Comparison of ENCODE assay signal across 7 cellular contexts in genomic region chr15:100591163-100591562, GRCh38. TPM values are rescaled to one million over a fixed set of nuclear protein-coding genes. Genes with fewer than 3 reads are reported as not detected.
A peak's percentile ranks its signal among the peaks of the same experiment; 100 is the strongest.
DNase-seq lines count a peak whose midpoint lies in the region; ATAC-seq lines count a peak whose summit lies in the region.
"Not testable (repeated sequence)": the region's sequence is repeated elsewhere in the genome, so short reads cannot be mapped to it uniquely, and the experiment has no call there.

No MANE protein-coding gene starts in this region.

- peaks cover 10% of the 10 kb centered on the region for H3K9me3 Mint-ChIP-seq in activated CD4-positive, alpha-beta T cell treated with anti-CD3 and anti-CD28 coated beads, Interleukin-2, amount 10 ng/mL, durations not matched to agents 24 days and 14 days
- H3K9me3 Mint-ChIP-seq in activated T-cell treated with anti-CD3 and anti-CD28 coated beads, Interleukin-2, amount 50 U/mL, for 24 hours = peaks cover 22% of the 10 kb centered on the region
- H3K9me3 Mint-ChIP-seq in activated T-helper 1 cell treated with anti-CD3 and anti-CD28 coated beads, Interleukin-12 subunit alpha, Interleukin-12 subunit beta, Interleukin-2, Interleukin-4 antibody, amounts not matched to agents 30 ng/mL and 10 ng/mL and 1 ng/mL, durations not matched to agents 14 hours and 24 hours and 36 hours = peaks cover 41% of the 10 kb centered on the region
- not testable (repeated sequence) for H3K9me3 Mint-ChIP-seq in activated naive CD4-positive, alpha-beta T cell treated with anti-CD3 and anti-CD28 coated beads, Interleukin-2, amount 50 U/mL, for 24 hours; stimulated activated effector memory CD8-positive, alpha-beta T cell treated with anti-CD3 and anti-CD28 coated beads, Interleukin-12 subunit alpha, Interleukin-12 subunit beta, amount 100 ng/mL, for 72 hours
- H3K9me3 Mint-ChIP-seq in activated naive CD8-positive, alpha-beta T cell treated with anti-CD3 and anti-CD28 coated beads for 36 hours = peaks cover 16% of the 10 kb centered on the region
- H3K9me3 Mint-ChIP-seq in stimulated activated naive CD8-positive, alpha-beta T cell treated with anti-CD3 and anti-CD28 coated beads, Interleukin-15, amount 100 ng/mL, for 72 hours = peaks cover 7 to 16% of the 10 kb centered on the region in 2 donors

- peak; percentile 75 for ATAC-seq in stimulated activated effector memory CD8-positive, alpha-beta T cell treated with anti-CD3 and anti-CD28 coated beads, Interleukin-12 subunit alpha, Interleukin-12 subunit beta, amount 100 ng/mL, for 72 hours
- ATAC-seq in stimulated activated naive CD8-positive, alpha-beta T cell treated with anti-CD3 and anti-CD28 coated beads, Interleukin-15, amount 100 ng/mL, for 72 hours = peak; percentile 40

- H3K27ac Mint-ChIP-seq in activated CD4-positive, alpha-beta T cell treated with anti-CD3 and anti-CD28 coated beads, Interleukin-2, amount 10 ng/mL, durations not matched to agents 24 days and 14 days = peak overlapping the region; percentile 60
- H3K27ac Mint-ChIP-seq in activated T-cell treated with anti-CD3 and anti-CD28 coated beads, Interleukin-2, amount 50 U/mL, for 24 hours = peak overlapping the region; percentile 93
- peak overlapping the region; percentile 48 for H3K27ac Mint-ChIP-seq in activated T-helper 1 cell treated with anti-CD3 and anti-CD28 coated beads, Interleukin-12 subunit alpha, Interleukin-12 subunit beta, Interleukin-2, Interleukin-4 antibody, amounts not matched to agents 30 ng/mL and 10 ng/mL and 1 ng/mL, durations not matched to agents 14 hours and 24 hours and 36 hours
- H3K27ac Mint-ChIP-seq in activated naive CD4-positive, alpha-beta T cell treated with anti-CD3 and anti-CD28 coated beads, Interleukin-2, amount 50 U/mL, for 24 hours = peak overlapping the region; percentile 86
- H3K27ac Mint-ChIP-seq in activated naive CD8-positive, alpha-beta T cell treated with anti-CD3 and anti-CD28 coated beads for 36 hours = peak overlapping the region; percentile 71
- H3K27ac Mint-ChIP-seq in stimulated activated effector memory CD8-positive, alpha-beta T cell treated with anti-CD3 and anti-CD28 coated beads, Interleukin-12 subunit alpha, Interleukin-12 subunit beta, amount 100 ng/mL, for 72 hours = peak overlapping the region; percentile 23
- H3K27ac Mint-ChIP-seq in stimulated activated naive CD8-positive, alpha-beta T cell treated with anti-CD3 and anti-CD28 coated beads, Interleukin-15, amount 100 ng/mL, for 72 hours = peak overlapping the region; percentile 25 to 27

- DNase-seq in activated CD4-positive, alpha-beta T cell treated with anti-CD3 and anti-CD28 coated beads, Interleukin-2, amount 10 ng/mL, durations not matched to agents 24 days and 14 days; activated T-cell treated with anti-CD3 and anti-CD28 coated beads, Interleukin-2, amount 50 U/mL, for 24 hours; activated T-helper 1 cell treated with anti-CD3 and anti-CD28 coated beads, Interleukin-12 subunit alpha, Interleukin-12 subunit beta, Interleukin-2, Interleukin-4 antibody, amounts not matched to agents 30 ng/mL and 10 ng/mL and 1 ng/mL, durations not matched to agents 14 hours and 24 hours and 36 hours (ENCODE audit: low spot score); activated naive CD8-positive, alpha-beta T cell treated with anti-CD3 and anti-CD28 coated beads for 36 hours; stimulated activated effector memory CD8-positive, alpha-beta T cell treated with anti-CD3 and anti-CD28 coated beads, Interleukin-12 subunit alpha, Interleukin-12 subunit beta, amount 100 ng/mL, for 72 hours (ENCODE audit: low spot score in 2 of 2); stimulated activated naive CD8-positive, alpha-beta T cell treated with anti-CD3 and anti-CD28 coated beads, Interleukin-15, amount 100 ng/mL, for 72 hours: not testable (repeated sequence)

- not testable (repeated sequence) for H3K4me3 Mint-ChIP-seq in activated CD4-positive, alpha-beta T cell treated with anti-CD3 and anti-CD28 coated beads, Interleukin-2, amount 10 ng/mL, durations not matched to agents 24 days and 14 days; activated T-helper 1 cell treated with anti-CD3 and anti-CD28 coated beads, Interleukin-12 subunit alpha, Interleukin-12 subunit beta, Interleukin-2, Interleukin-4 antibody, amounts not matched to agents 30 ng/mL and 10 ng/mL and 1 ng/mL, durations not matched to agents 14 hours and 24 hours and 36 hours; activated naive CD8-positive, alpha-beta T cell treated with anti-CD3 and anti-CD28 coated beads for 36 hours; stimulated activated effector memory CD8-positive, alpha-beta T cell treated with anti-CD3 and anti-CD28 coated beads, Interleukin-12 subunit alpha, Interleukin-12 subunit beta, amount 100 ng/mL, for 72 hours
- peak overlapping the region; percentile 12 for H3K4me3 Mint-ChIP-seq in activated T-cell treated with anti-CD3 and anti-CD28 coated beads, Interleukin-2, amount 50 U/mL, for 24 hours
- H3K4me3 Mint-ChIP-seq in activated naive CD4-positive, alpha-beta T cell treated with anti-CD3 and anti-CD28 coated beads, Interleukin-2, amount 50 U/mL, for 24 hours = peak overlapping the region; percentile 44
- peak overlapping the region in 1 of 2 donors; percentile 17 for H3K4me3 Mint-ChIP-seq in stimulated activated naive CD8-positive, alpha-beta T cell treated with anti-CD3 and anti-CD28 coated beads, Interleukin-15, amount 100 ng/mL, for 72 hours

- H3K4me1 Mint-ChIP-seq in activated CD4-positive, alpha-beta T cell treated with anti-CD3 and anti-CD28 coated beads, Interleukin-2, amount 10 ng/mL, durations not matched to agents 24 days and 14 days = peaks cover 30% of the 10 kb centered on the region
- peaks cover 69% of the 10 kb centered on the region for H3K4me1 Mint-ChIP-seq in activated T-cell treated with anti-CD3 and anti-CD28 coated beads, Interleukin-2, amount 50 U/mL, for 24 hours (ENCODE audit: low read depth)
- H3K4me1 Mint-ChIP-seq in activated T-helper 1 cell treated with anti-CD3 and anti-CD28 coated beads, Interleukin-12 subunit alpha, Interleukin-12 subunit beta, Interleukin-2, Interleukin-4 antibody, amounts not matched to agents 30 ng/mL and 10 ng/mL and 1 ng/mL, durations not matched to agents 14 hours and 24 hours and 36 hours (ENCODE audit: low read depth) = peaks cover 50% of the 10 kb centered on the region
- peaks cover 79% of the 10 kb centered on the region for H3K4me1 Mint-ChIP-seq in activated naive CD4-positive, alpha-beta T cell treated with anti-CD3 and anti-CD28 coated beads, Interleukin-2, amount 50 U/mL, for 24 hours
- H3K4me1 Mint-ChIP-seq in activated naive CD8-positive, alpha-beta T cell treated with anti-CD3 and anti-CD28 coated beads for 36 hours = peaks cover 57% of the 10 kb centered on the region
- H3K4me1 Mint-ChIP-seq in stimulated activated effector memory CD8-positive, alpha-beta T cell treated with anti-CD3 and anti-CD28 coated beads, Interleukin-12 subunit alpha, Interleukin-12 subunit beta, amount 100 ng/mL, for 72 hours = peaks cover 41% of the 10 kb centered on the region
- peaks cover 69% of the 10 kb centered on the region for H3K4me1 Mint-ChIP-seq in stimulated activated naive CD8-positive, alpha-beta T cell treated with anti-CD3 and anti-CD28 coated beads, Interleukin-15, amount 100 ng/mL, for 72 hours

- intact Hi-C loops in activated CD4-positive, alpha-beta T cell treated with anti-CD3 and anti-CD28 coated beads, Interleukin-2, amount 10 ng/mL, durations not matched to agents 24 days and 14 days (cut with micrococcal nuclease) = loop anchor here (5.0 kb wide), 1 partner anchor 764 kb away; no protein-coding TSS in a partner anchor
- intact Hi-C loops in activated T-helper 1 cell treated with anti-CD3 and anti-CD28 coated beads, Interleukin-12 subunit alpha, Interleukin-12 subunit beta, Interleukin-2, Interleukin-4 antibody, amounts not matched to agents 30 ng/mL and 10 ng/mL and 1 ng/mL, durations not matched to agents 14 hours and 24 hours and 36 hours (cut with micrococcal nuclease) = not testable (repeated sequence)

- peaks cover 79% of the 10 kb centered on the region for H3K36me3 Mint-ChIP-seq in activated CD4-positive, alpha-beta T cell treated with anti-CD3 and anti-CD28 coated beads, Interleukin-2, amount 10 ng/mL, durations not matched to agents 24 days and 14 days (ENCODE audit: low read depth)
- H3K36me3 Mint-ChIP-seq in activated T-cell treated with anti-CD3 and anti-CD28 coated beads, Interleukin-2, amount 50 U/mL, for 24 hours (ENCODE audit: low read depth) = peaks cover 98% of the 10 kb centered on the region
- H3K36me3 Mint-ChIP-seq in activated T-helper 1 cell treated with anti-CD3 and anti-CD28 coated beads, Interleukin-12 subunit alpha, Interleukin-12 subunit beta, Interleukin-2, Interleukin-4 antibody, amounts not matched to agents 30 ng/mL and 10 ng/mL and 1 ng/mL, durations not matched to agents 14 hours and 24 hours and 36 hours (ENCODE audit: low read depth) = peaks cover 50% of the 10 kb centered on the region
- peaks cover 28% of the 10 kb centered on the region for H3K36me3 Mint-ChIP-seq in activated naive CD4-positive, alpha-beta T cell treated with anti-CD3 and anti-CD28 coated beads, Interleukin-2, amount 50 U/mL, for 24 hours
- H3K36me3 Mint-ChIP-seq in activated naive CD8-positive, alpha-beta T cell treated with anti-CD3 and anti-CD28 coated beads for 36 hours = peaks cover 83% of the 10 kb centered on the region
- H3K36me3 Mint-ChIP-seq in stimulated activated effector memory CD8-positive, alpha-beta T cell treated with anti-CD3 and anti-CD28 coated beads, Interleukin-12 subunit alpha, Interleukin-12 subunit beta, amount 100 ng/mL, for 72 hours = peaks cover 11% of the 10 kb centered on the region

- H3K27me3 Mint-ChIP-seq in activated CD4-positive, alpha-beta T cell treated with anti-CD3 and anti-CD28 coated beads, Interleukin-2, amount 10 ng/mL, durations not matched to agents 24 days and 14 days; activated T-cell treated with anti-CD3 and anti-CD28 coated beads, Interleukin-2, amount 50 U/mL, for 24 hours; activated T-helper 1 cell treated with anti-CD3 and anti-CD28 coated beads, Interleukin-12 subunit alpha, Interleukin-12 subunit beta, Interleukin-2, Interleukin-4 antibody, amounts not matched to agents 30 ng/mL and 10 ng/mL and 1 ng/mL, durations not matched to agents 14 hours and 24 hours and 36 hours (ENCODE audit: insufficient read depth); activated naive CD4-positive, alpha-beta T cell treated with anti-CD3 and anti-CD28 coated beads, Interleukin-2, amount 50 U/mL, for 24 hours; activated naive CD8-positive, alpha-beta T cell treated with anti-CD3 and anti-CD28 coated beads for 36 hours; stimulated activated naive CD8-positive, alpha-beta T cell treated with anti-CD3 and anti-CD28 coated beads, Interleukin-15, amount 100 ng/mL, for 72 hours: not testable (repeated sequence)

RNA-seq across cellular contexts. Expression of gene LINS1, which starts 10.8 kb away (rescaled TPM):
- 63.9 and 64.9 TPM in 2 replicates for total RNA-seq in activated CD4-positive, alpha-beta T cell treated with anti-CD3 and anti-CD28 coated beads, Interleukin-2, amount 10 ng/mL, durations not matched to agents 24 days and 14 days
- total RNA-seq in activated T-helper 1 cell treated with anti-CD3 and anti-CD28 coated beads, Interleukin-12 subunit alpha, Interleukin-12 subunit beta, Interleukin-2, Interleukin-4 antibody, amounts not matched to agents 30 ng/mL and 10 ng/mL and 1 ng/mL, durations not matched to agents 14 hours and 24 hours and 36 hours = 64.1 and 70.5 TPM in 2 replicates
- 10 to 100 TPM; 27.0 to 27.6 TPM for total RNA-seq in activated naive CD8-positive, alpha-beta T cell treated with anti-CD3 and anti-CD28 coated beads for 36 hours

RNA-seq across cellular contexts. Expression of gene ASB7, which starts 11.2 kb away (rescaled TPM):
- 17.8 and 18.0 TPM in 2 replicates for total RNA-seq in activated CD4-positive, alpha-beta T cell treated with anti-CD3 and anti-CD28 coated beads, Interleukin-2, amount 10 ng/mL, durations not matched to agents 24 days and 14 days
- total RNA-seq in activated T-helper 1 cell treated with anti-CD3 and anti-CD28 coated beads, Interleukin-12 subunit alpha, Interleukin-12 subunit beta, Interleukin-2, Interleukin-4 antibody, amounts not matched to agents 30 ng/mL and 10 ng/mL and 1 ng/mL, durations not matched to agents 14 hours and 24 hours and 36 hours = 18.3 and 18.7 TPM in 2 replicates
- 10 to 100 TPM; 18.5 to 19.2 TPM for total RNA-seq in activated naive CD8-positive, alpha-beta T cell treated with anti-CD3 and anti-CD28 coated beads for 36 hours

Comparison
In these comparisons a context has a peak if more than half of its experiments do, and no peak if none do; other contexts are left out.
1. H3K27ac Mint-ChIP-seq: peak in every context shown above with its lines; median percentile 93 in activated T-cell treated with anti-CD3 and anti-CD28 coated beads, Interleukin-2, amount 50 U/mL, for 24 hours; 86 in activated naive CD4-positive, alpha-beta T cell treated with anti-CD3 and anti-CD28 coated beads, Interleukin-2, amount 50 U/mL, for 24 hours; 71 in activated naive CD8-positive, alpha-beta T cell treated with anti-CD3 and anti-CD28 coated beads for 36 hours; 60 in activated CD4-positive, alpha-beta T cell treated with anti-CD3 and anti-CD28 coated beads, Interleukin-2, amount 10 ng/mL, durations not matched to agents 24 days and 14 days; 48 in activated T-helper 1 cell treated with anti-CD3 and anti-CD28 coated beads, Interleukin-12 subunit alpha, Interleukin-12 subunit beta, Interleukin-2, Interleukin-4 antibody, amounts not matched to agents 30 ng/mL and 10 ng/mL and 1 ng/mL, durations not matched to agents 14 hours and 24 hours and 36 hours; 26 in stimulated activated naive CD8-positive, alpha-beta T cell treated with anti-CD3 and anti-CD28 coated beads, Interleukin-15, amount 100 ng/mL, for 72 hours; 23 in stimulated activated effector memory CD8-positive, alpha-beta T cell treated with anti-CD3 and anti-CD28 coated beads, Interleukin-12 subunit alpha, Interleukin-12 subunit beta, amount 100 ng/mL, for 72 hours.